23 cellular contexts compared by ENCODE assay signal in genomic region chr7:138773176-138773575, GRCh38. TPM values are rescaled to one million over a fixed set of nuclear protein-coding genes. Genes with fewer than 3 reads are reported as not detected.
A peak's percentile ranks its signal among the peaks of the same experiment; 100 is the strongest.
DNase-seq lines count a peak whose midpoint lies in the region; ATAC-seq, FAIRE-seq and TF ChIP-seq lines count a peak whose summit lies in the region.
"Had no signal": no experiment of that assay in that cellular context is flagged by ENCODE, and none has a peak within 500 bp of the region (broad histone marks: within the 10 kb centered on the region; RNA-seq: fewer than 3 reads in every experiment).

No MANE protein-coding gene starts in this region.

- H3K27me3 ChIP-seq in GM23338 (ENCODE audit: insufficient read depth), result no peaks in the 10 kb centered on the region
- H3K27me3 ChIP-seq in PC-9 (ENCODE audit: insufficient read depth, low read depth), result no peaks in the 10 kb centered on the region
- H3K27me3 ChIP-seq in HepG2 (ENCODE audit: control insufficient read depth in 1 of 2, insufficient read depth in 2 of 2, low read length in 2 of 2), result peaks cover 0 to 9% of the 10 kb centered on the region in 2 experiments; a peak in 1 of 5 replicates
- H3K27me3 ChIP-seq: SJCRH30 had no signal

- TF ChIP-seq POLR2A in HepG2 (IDR thresholded peaks at IDR 0.05; ENCODE audit: insufficient read depth in 1 of 2, low read depth in 2 of 2, low read length in 2 of 2), result no peak

- H3K27ac ChIP-seq in GM23338 (ENCODE audit: low read depth) (no peak overlapping the region), PC-9 (no peak overlapping the region), HepG2 (ENCODE audit: extremely low read length, insufficient read depth, low read length) (no peak overlapping the region), coronary artery (no peak overlapping the region), caudate nucleus (ENCODE audit: low read depth, low read length) (no peak overlapping the region)
- H3K27ac ChIP-seq: SJCRH30 had no signal

- BruUV-seq in PC-9 (replicated peaks; lab: Mats Ljungman, UMichigan), result no TSS peak
- BruUV-seq in HepG2 (replicated peaks; lab: Mats Ljungman, UMichigan), result no TSS peak

- H3K36me3 ChIP-seq in GM23338 (ENCODE audit: insufficient read depth) (no peaks in the 10 kb centered on the region), PC-9 (ENCODE audit: low read depth) (no peaks in the 10 kb centered on the region), HepG2 (replicated peaks in 1 of 2; ENCODE audit: control insufficient read depth in 1 of 2, insufficient read depth in 2 of 2, low read length in 2 of 2) (no peaks in the 10 kb centered on the region)
- H3K36me3 ChIP-seq: SJCRH30 had no signal

- intact Hi-C loops in PC-9 (cut with micrococcal nuclease; ENCODE audit: unreplicated experiment) (no loop called here), HepG2 (cut with micrococcal nuclease; ENCODE audit: unreplicated experiment) (no loop called here)

- no peaks in the 10 kb centered on the region for H3K79me2 ChIP-seq in GM23338 (replicated peaks; ENCODE audit: insufficient read depth)
- H3K79me2 ChIP-seq in PC-9 (ENCODE audit: low read depth), result no peaks in the 10 kb centered on the region
- H3K79me2 ChIP-seq in HepG2 (ENCODE audit: insufficient read depth, low read length), result no peaks in the 10 kb centered on the region

- H3K9me3 Mint-ChIP-seq in GM23338, result no peaks in the 10 kb centered on the region
- H3K9me3 Mint-ChIP-seq in stimulated activated effector memory CD8-positive, alpha-beta T cell treated with anti-CD3 and anti-CD28 coated beads, Interleukin-12 subunit alpha, Interleukin-12 subunit beta, amount 100 ng/mL, for 72 hours, result no peaks in the 10 kb centered on the region
- H3K9me3 Mint-ChIP-seq: HFFc6 had no signal

- no peak for TF ChIP-seq EP300 in HepG2 (IDR thresholded peaks at IDR 0.05; ENCODE audit: low read depth in 2 of 2, low read length in 2 of 2)
- TF ChIP-seq EP300 in HepG2 (CRISPR knock-in tag; IDR thresholded peaks at IDR 0.05; ENCODE audit: borderline replicate concordance), result no peak

- WGBS in HepG2 (ENCODE audit: low lambda C conversion rate), result 53% methylated on average over 9 of the region's 9 CpGs

- no peak overlapping the region for H3K4me3 ChIP-seq in GM23338
- H3K4me3 ChIP-seq in PC-9, result no peak overlapping the region
- H3K4me3 ChIP-seq in HepG2 (replicated peaks in 1 of 3; ENCODE audit: insufficient read depth in 1 of 3, low read depth in 2 of 3, low read length in 3 of 3), result no peak overlapping the region
- H3K4me3 ChIP-seq in coronary artery, result no peak overlapping the region
- H3K4me3 ChIP-seq: SJCRH30 had no signal

- H2AFZ ChIP-seq in GM23338 (peak overlapping the region; percentile 91; the same call in 1 of the 2 replicates), PC-9 (no peak overlapping the region), HepG2 (ENCODE audit: low read length) (no peak overlapping the region)

- ATAC-seq in GM23338, result no peak
- ATAC-seq in HepG2, result no peak
- no peak for ATAC-seq in stimulated activated effector memory CD8-positive, alpha-beta T cell treated with anti-CD3 and anti-CD28 coated beads, Interleukin-12 subunit alpha, Interleukin-12 subunit beta, amount 100 ng/mL, for 72 hours
- ATAC-seq: PC-3, Right ventricle myocardium inferior, SK-N-SH treated with all-trans-retinoic acid at 6 μM for 48 hours had no signal

- in situ Hi-C loops in HepG2 (cut with HindIII; ENCODE audit: extremely low pct_ligation_motif_present, low pct_unique_long_range_greater_than_20kb), result no loop called here

- peaks cover 16% of the 10 kb centered on the region for H3K4me1 Mint-ChIP-seq in GM23338
- no peaks in the 10 kb centered on the region for H3K4me1 Mint-ChIP-seq in stimulated activated effector memory CD8-positive, alpha-beta T cell treated with anti-CD3 and anti-CD28 coated beads, Interleukin-12 subunit alpha, Interleukin-12 subunit beta, amount 100 ng/mL, for 72 hours

- H3K4me2 ChIP-seq in GM23338 (0 out of 2 replicates have a peak overlapping the region, but pooled peaks have one; percentile 14), PC-9 (peak overlapping the region; percentile 59; the same call in 1 of the 2 replicates), HepG2 (ENCODE audit: low read depth, low read length) (peak overlapping the region; percentile 59)

- TF ChIP-seq CTCF in GM23338 (conservative IDR thresholded peaks at IDR 0.05; ENCODE audit: low read depth in 2 of 2) (no peak), PC-9 (conservative IDR thresholded peaks at IDR 0.05) (no peak), HepG2 (CRISPR knock-in tag; IDR thresholded peaks at IDR 0.05) (no peak), coronary artery (IDR thresholded peaks at IDR 0.05) (no peak)

- POLR2A ChIA-PET in PC-9 (lab: Charles Lee; ENCODE audit: unreplicated experiment) (interaction anchor here (0.5 to 0.7 kb wide), 2 partner anchors 185 to 453 kb away, joined by 3 to 10 read pairs; no protein-coding TSS in a partner anchor), HepG2 (lab: Yijun Ruan, JAX) (no interaction called here)

- H3K27ac Mint-ChIP-seq in GM23338, result no peak overlapping the region
- H3K27ac Mint-ChIP-seq in stimulated activated effector memory CD8-positive, alpha-beta T cell treated with anti-CD3 and anti-CD28 coated beads, Interleukin-12 subunit alpha, Interleukin-12 subunit beta, amount 100 ng/mL, for 72 hours, result peak overlapping the region; percentile 4
- H3K27ac Mint-ChIP-seq: HFFc6 had no signal

- H3F3A ChIP-seq in GM23338 (replicated peaks; ENCODE audit: low read depth) (no peaks in the 10 kb centered on the region), PC-9 (ENCODE audit: insufficient read depth, low read depth) (no peaks in the 10 kb centered on the region)

- no peaks in the 10 kb centered on the region; the same call in 2 of the 3 replicates for H3K36me3 Mint-ChIP-seq in GM23338 (ENCODE audit: low read depth)
- H3K36me3 Mint-ChIP-seq in stimulated activated effector memory CD8-positive, alpha-beta T cell treated with anti-CD3 and anti-CD28 coated beads, Interleukin-12 subunit alpha, Interleukin-12 subunit beta, amount 100 ng/mL, for 72 hours, result no peaks in the 10 kb centered on the region

- DNase-seq in GM23338 (ENCODE audit: low spot score) (no peak), PC-9 (no peak), HepG2 (ENCODE audit: low spot score) (no peak), coronary artery (ENCODE audit: low spot score) (no peak), NCI-H446 treated with DMSO at 0.1 percent for 48 hours (lab: John Stamatoyannopoulos, UW) (no peak), caudate nucleus (lab: John Stamatoyannopoulos, UW) (no peak)
- no peak for DNase-seq in stimulated activated effector memory CD8-positive, alpha-beta T cell treated with anti-CD3 and anti-CD28 coated beads, Interleukin-12 subunit alpha, Interleukin-12 subunit beta, amount 100 ng/mL, for 72 hours (ENCODE audit: low spot score in 2 of 2)
- DNase-seq: HFFc6, NCI-H1092, NCI-H1417 treated with DMSO at 0.1 percent for 48 hours, NCI-H1694 treated with DMSO at 0.1 percent for 48 hours, NCI-H2081, NCI-H524 treated with DMSO at 0.1 percent for 48 hours, NCI-H774, PC-3, SJCRH30 had no signal

- CTCF ChIA-PET in PC-9 (lab: Charles Lee), result no interaction called here
- CTCF ChIA-PET in HepG2 (lab: Yijun Ruan, JAX; ENCODE audit: low intra/inter-chr PET ratio, low total read pairs), result no interaction called here

- no peaks in the 10 kb centered on the region for H4K20me1 ChIP-seq in GM23338 (replicated peaks; ENCODE audit: insufficient read depth)
- no peaks in the 10 kb centered on the region for H4K20me1 ChIP-seq in PC-9 (ENCODE audit: insufficient read depth)
- H4K20me1 ChIP-seq in HepG2 (ENCODE audit: insufficient read depth, low read length), result no peaks in the 10 kb centered on the region

- peaks cover 5% of the 10 kb centered on the region for H3K27me3 Mint-ChIP-seq in GM23338 (ENCODE audit: insufficient read depth, low read depth, poor library complexity)

- no peaks in the 10 kb centered on the region for H3K9me2 ChIP-seq in GM23338 (ENCODE audit: insufficient read depth)
- no peaks in the 10 kb centered on the region for H3K9me2 ChIP-seq in PC-9 (ENCODE audit: insufficient read depth)

- TF ChIP-seq RAD21 in HepG2 (CRISPR knock-in tag; IDR thresholded peaks at IDR 0.05), result no peak

- no peak for FAIRE-seq in HepG2 (lab: Jason Lieb, UNC)
- FAIRE-seq: GM18507 had no signal

- H3K9me3 ChIP-seq in PC-9 (ENCODE audit: insufficient read depth, low read depth), result no peaks in the 10 kb centered on the region
- no peaks in the 10 kb centered on the region for H3K9me3 ChIP-seq in HepG2 (ENCODE audit: low read length)
- H3K9me3 ChIP-seq: SJCRH30 had no signal

- H3K4me1 ChIP-seq in GM23338 (ENCODE audit: insufficient read depth), result peaks cover 5% of the 10 kb centered on the region; the same call in 1 of the 2 replicates
- peaks cover 21% of the 10 kb centered on the region for H3K4me1 ChIP-seq in PC-9 (replicated peaks; ENCODE audit: insufficient read depth)
- H3K4me1 ChIP-seq in HepG2 (ENCODE audit: insufficient read depth, low read length), result peaks cover 36% of the 10 kb centered on the region

- no peak overlapping the region for H3K9ac ChIP-seq in HepG2 (ENCODE audit: insufficient read depth, low read depth, low read length)

- no peak overlapping the region; the same call in 2 of the 3 replicates for H3K4me3 Mint-ChIP-seq in GM23338
- no peak overlapping the region for H3K4me3 Mint-ChIP-seq in stimulated activated effector memory CD8-positive, alpha-beta T cell treated with anti-CD3 and anti-CD28 coated beads, Interleukin-12 subunit alpha, Interleukin-12 subunit beta, amount 100 ng/mL, for 72 hours
- H3K4me3 Mint-ChIP-seq: HFFc6 had no signal

RNA-seq across cellular contexts. Expression of gene TMEM213, which starts 24.6 kb away (rescaled TPM):
- 0.08 TPM in 1 of 2 replicates, not detected in the other for total RNA-seq in GM23338 (2014; rRNA removed; shearing (Covaris generic))
- polyA plus RNA-seq in GM23338 (2016; fragmentation: Nextera tagmentation; extraction: Ambion mirVana) (0.14 and 0.89 TPM in 2 replicates), HepG2 (2011; rRNA removed) (not detected in 2 replicates)
- total RNA-seq in PC-9 (2021) (not detected in 2 replicates), HepG2 (2016; rRNA removed; fragmentation: Illumina TruSeq; extraction: Trizol) (not detected in 2 replicates)
- not detected in 2 replicates for total RNA-seq in HepG2 (2016; cell fraction: cytosol; rRNA removed; fragmentation: Illumina TruSeq; extraction: Trizol; ENCODE audit: low read depth)
- total RNA-seq in HepG2 (2016; cell fraction: insoluble cytoplasmic fraction; rRNA removed; fragmentation: Illumina TruSeq; extraction: Trizol), result not detected in 2 replicates
- total RNA-seq in HepG2 (2016; cell fraction: membrane; rRNA removed; fragmentation: Illumina TruSeq; extraction: Trizol), result not detected in 2 replicates
- not detected in 2 replicates for total RNA-seq in HepG2 (2016; cell fraction: nucleus; rRNA removed; fragmentation: Illumina TruSeq; extraction: Trizol)
- polyA plus RNA-seq in HepG2 (2011; cell fraction: cytosol; rRNA removed), result not detected in 2 replicates
- polyA plus RNA-seq in HepG2 (2011; cell fraction: nucleus; rRNA removed), result not detected in 2 replicates
- not detected in 2 replicates for polyA plus RNA-seq in HepG2 (2012)
- polyA plus RNA-seq in HepG2 (2016; cell fraction: cytosol; fragmentation: Illumina TruSeq; extraction: Trizol; ENCODE audit: low read depth), result not detected in 2 replicates
- not detected in 2 replicates for polyA plus RNA-seq in HepG2 (2016; cell fraction: insoluble cytoplasmic fraction; fragmentation: Illumina TruSeq; extraction: Trizol; ENCODE audit: low read depth)
- not detected in 2 replicates for polyA plus RNA-seq in HepG2 (2016; cell fraction: membrane; fragmentation: Illumina TruSeq; extraction: Trizol; ENCODE audit: low read depth)
- polyA plus RNA-seq in HepG2 (2016; cell fraction: nucleus; fragmentation: Illumina TruSeq; extraction: Trizol; ENCODE audit: insufficient read depth, low read depth), result not detected in 2 replicates
- not detected in 2 replicates for polyA minus RNA-seq in HepG2 (2011; rRNA and poly(A)+ RNA removed; ENCODE audit: low replicate concordance)
- polyA minus RNA-seq in HepG2 (2011; cell fraction: cytosol; rRNA and poly(A)+ RNA removed), result not detected in 2 replicates
- polyA minus RNA-seq in HepG2 (2011; cell fraction: nucleus; rRNA and poly(A)+ RNA removed), result not detected in 2 replicates
- total RNA-seq: A172, H7, HFFc6, PC-3, Right ventricle myocardium inferior, RPMI7951, SJCRH30 had no signal
- polyA plus RNA-seq: BJ had no signal

RNA-seq across cellular contexts. Expression of gene ATP6V0A4, which starts 24.8 kb away (rescaled TPM):
- 0.35 and 1.3 TPM in 2 replicates for total RNA-seq in GM23338 (2014; rRNA removed; shearing (Covaris generic))
- polyA plus RNA-seq in GM23338 (2016; fragmentation: Nextera tagmentation; extraction: Ambion mirVana), result 0.10 and 0.50 TPM in 2 replicates
- 4.8 and 9.1 TPM in 2 replicates for total RNA-seq in PC-9 (2021)
- total RNA-seq in HepG2 (2016; rRNA removed; fragmentation: Illumina TruSeq; extraction: Trizol), result 0.11 and 0.24 TPM in 2 replicates
- total RNA-seq in HepG2 (2016; cell fraction: cytosol; rRNA removed; fragmentation: Illumina TruSeq; extraction: Trizol; ENCODE audit: low read depth), result not detected in 2 replicates
- 0.09 and 0.48 TPM in 2 replicates for total RNA-seq in HepG2 (2016; cell fraction: insoluble cytoplasmic fraction; rRNA removed; fragmentation: Illumina TruSeq; extraction: Trizol)
- total RNA-seq in HepG2 (2016; cell fraction: membrane; rRNA removed; fragmentation: Illumina TruSeq; extraction: Trizol), result 0.12 TPM in 1 of 2 replicates, not detected in the other
- 0.28 and 0.31 TPM in 2 replicates for total RNA-seq in HepG2 (2016; cell fraction: nucleus; rRNA removed; fragmentation: Illumina TruSeq; extraction: Trizol)
- polyA plus RNA-seq in HepG2 (2011; rRNA removed), result 0.25 and 0.26 TPM in 2 replicates
- polyA plus RNA-seq in HepG2 (2011; cell fraction: cytosol; rRNA removed), result 0.16 and 0.41 TPM in 2 replicates
- polyA plus RNA-seq in HepG2 (2011; cell fraction: nucleus; rRNA removed), result 0.26 TPM in 1 of 2 replicates, not detected in the other
- polyA plus RNA-seq in HepG2 (2012), result 0.09 and 0.13 TPM in 2 replicates
- polyA plus RNA-seq in HepG2 (2016; cell fraction: cytosol; fragmentation: Illumina TruSeq; extraction: Trizol; ENCODE audit: low read depth), result 0.05 TPM in 1 of 2 replicates, not detected in the other
- 0.34 TPM in 1 of 2 replicates, not detected in the other for polyA plus RNA-seq in HepG2 (2016; cell fraction: insoluble cytoplasmic fraction; fragmentation: Illumina TruSeq; extraction: Trizol; ENCODE audit: low read depth)
- polyA plus RNA-seq in HepG2 (2016; cell fraction: membrane; fragmentation: Illumina TruSeq; extraction: Trizol; ENCODE audit: low read depth), result 0.15 TPM in 1 of 2 replicates, not detected in the other
- polyA plus RNA-seq in HepG2 (2016; cell fraction: nucleus; fragmentation: Illumina TruSeq; extraction: Trizol; ENCODE audit: insufficient read depth, low read depth), result 0.19 TPM in 1 of 2 replicates, not detected in the other
- polyA minus RNA-seq in HepG2 (2011; rRNA and poly(A)+ RNA removed; ENCODE audit: low replicate concordance), result 0.20 and 0.51 TPM in 2 replicates
- not detected in 2 replicates for polyA minus RNA-seq in HepG2 (2011; cell fraction: cytosol; rRNA and poly(A)+ RNA removed)
- 0.26 and 0.62 TPM in 2 replicates for polyA minus RNA-seq in HepG2 (2011; cell fraction: nucleus; rRNA and poly(A)+ RNA removed)
- total RNA-seq: Right ventricle myocardium inferior, RPMI7951 had no signal
